ENCODE assay signal across 10 cellular contexts in genomic region chr22:38454361-38455062, GRCh38. TPM values are rescaled to one million over a fixed set of nuclear protein-coding genes. Genes with fewer than 3 reads are reported as not detected.
DNase-seq lines count a peak whose midpoint lies in the region; ATAC-seq and TF ChIP-seq lines count a peak whose summit lies in the region.
"Had no signal": no experiment of that assay in that cellular context is flagged by ENCODE, and none has a peak within 500 bp of the region (broad histone marks: within the 10 kb centered on the region; RNA-seq: fewer than 3 reads in every experiment).

No MANE protein-coding gene starts in this region.

- peaks cover 21% of the 10 kb centered on the region for H3K4me1 ChIP-seq in ES-I3 (ENCODE audit: insufficient read depth, low read length)
- peaks cover 3 to 27% (median 20%) of the 10 kb centered on the region in 3 donors for H3K4me1 ChIP-seq in esophagus squamous epithelium
- H3K4me1 ChIP-seq in psoas muscle: no peaks in the 10 kb centered on the region

- TF ChIP-seq CTCF in esophagus squamous epithelium (IDR thresholded peaks at IDR 0.05) (no peak), psoas muscle (IDR thresholded peaks at IDR 0.05) (no peak)

- H3K4me3 ChIP-seq in esophagus squamous epithelium (peak overlapping the region; percentile 22 to 67 (median 40)), psoas muscle (peak overlapping the region; percentile 62)

- H3K9me3 ChIP-seq in ES-I3 (ENCODE audit: control insufficient read depth, insufficient read depth, low read length) (no peaks in the 10 kb centered on the region), esophagus squamous epithelium (no peaks in the 10 kb centered on the region), psoas muscle (no peaks in the 10 kb centered on the region)
- H3K9me3 ChIP-seq: uterus had no signal

- no peak overlapping the region for H3K27ac ChIP-seq in esophagus squamous epithelium
- no peak overlapping the region for H3K27ac ChIP-seq in psoas muscle
- H3K27ac ChIP-seq: uterus had no signal

- WGBS in esophagus squamous epithelium, 2 donors: 27 to 32% methylated on average over 2 to 7 of the region's 64 CpGs
- 6 to 16% (median 7%) methylated on average over 29 to 64 of the region's 64 CpGs for WGBS in psoas muscle, 3 donors

- intact Hi-C loops in esophagus squamous epithelium (cut with DNase I): no loop called here
- intact Hi-C loops in psoas muscle (cut with DNase I): loop anchor here in 1 of 2 donors (5.0 kb wide), 1 partner anchor 42 kb away; no protein-coding TSS in a partner anchor

- H3K27me3 ChIP-seq in esophagus squamous epithelium (peaks cover 9 to 100% (median 12%) of the 10 kb centered on the region in 4 donors), psoas muscle (ENCODE audit: insufficient read depth in 3 of 3, low read length in 2 of 3) (peaks cover 0 to 92% (median 22%) of the 10 kb centered on the region in 3 donors)

- peak in 3 of 4 donors; percentile 36 to 54 (median 47) for ATAC-seq in psoas muscle

- DNase-seq in RPMI8226 (peak; percentile 86), esophagus squamous epithelium (lab: John Stamatoyannopoulos, UW) (no peak), psoas muscle (no peak), GOT3 (lab: John Stamatoyannopoulos, UW) (no peak), NCI-H1092 (lab: John Stamatoyannopoulos, UW) (no peak), cortex of kidney (lab: John Stamatoyannopoulos, UW) (no peak), NCI-H1436 (lab: John Stamatoyannopoulos, UW) (no peak)
- DNase-seq: uterus had no signal

- TF ChIP-seq POLR2A in esophagus squamous epithelium (IDR thresholded peaks at IDR 0.05): no peak

- peak overlapping the region; percentile 56 for H3K9ac ChIP-seq in ES-I3 (ENCODE audit: low read depth, low read length)

- H3K36me3 ChIP-seq in ES-I3 (ENCODE audit: insufficient read depth, low read length): no peaks in the 10 kb centered on the region
- no peaks in the 10 kb centered on the region for H3K36me3 ChIP-seq in esophagus squamous epithelium
- H3K36me3 ChIP-seq in psoas muscle (ENCODE audit: insufficient read depth in 1 of 2, low read depth in 1 of 2): no peaks in the 10 kb centered on the region
- H3K36me3 ChIP-seq: uterus had no signal

RNA-seq across cellular contexts. Expression of gene KCNJ4, which starts 0.5 kb away (rescaled TPM):
- total RNA-seq in esophagus squamous epithelium (not detected), psoas muscle (not detected)
- under 1 TPM in 1 of 3 donors, not detected in 2; 0.01 TPM for polyA plus RNA-seq in psoas muscle
- total RNA-seq: T-helper 2 cell treated with Interferon-gamma antibody and Interleukin-4, amounts not matched to agents 100 ng/mL and 5 ng/mL, for 36 hours had no signal

RNA-seq across cellular contexts. Expression of gene KDELR3, which starts 13.4 kb away (rescaled TPM):
- 1 to 10 TPM; 1.1 to 9.6 (median 1.9) TPM for total RNA-seq in esophagus squamous epithelium
- 1 to 10 TPM in 2 of 4 donors, under 1 TPM in 2; 0.80 to 1.9 (median 1.2) TPM for total RNA-seq in psoas muscle
- polyA plus RNA-seq in psoas muscle: 1 to 10 TPM in 1 of 3 donors, under 1 TPM in 2; 0.53 to 1.1 (median 0.75) TPM

RNA-seq across cellular contexts. Expression of gene DDX17, which starts 51.6 kb away (rescaled TPM):
- total RNA-seq in esophagus squamous epithelium (100 to 1,000 TPM; 164 to 498 (median 214) TPM), psoas muscle (100 to 1,000 TPM; 127 to 173 (median 150) TPM)
- 10 to 100 TPM; 41.4 to 87.7 (median 49.5) TPM for polyA plus RNA-seq in psoas muscle
